Comparison of ENCODE assay signal across 1 cellular context in the genomic region with DNA sequence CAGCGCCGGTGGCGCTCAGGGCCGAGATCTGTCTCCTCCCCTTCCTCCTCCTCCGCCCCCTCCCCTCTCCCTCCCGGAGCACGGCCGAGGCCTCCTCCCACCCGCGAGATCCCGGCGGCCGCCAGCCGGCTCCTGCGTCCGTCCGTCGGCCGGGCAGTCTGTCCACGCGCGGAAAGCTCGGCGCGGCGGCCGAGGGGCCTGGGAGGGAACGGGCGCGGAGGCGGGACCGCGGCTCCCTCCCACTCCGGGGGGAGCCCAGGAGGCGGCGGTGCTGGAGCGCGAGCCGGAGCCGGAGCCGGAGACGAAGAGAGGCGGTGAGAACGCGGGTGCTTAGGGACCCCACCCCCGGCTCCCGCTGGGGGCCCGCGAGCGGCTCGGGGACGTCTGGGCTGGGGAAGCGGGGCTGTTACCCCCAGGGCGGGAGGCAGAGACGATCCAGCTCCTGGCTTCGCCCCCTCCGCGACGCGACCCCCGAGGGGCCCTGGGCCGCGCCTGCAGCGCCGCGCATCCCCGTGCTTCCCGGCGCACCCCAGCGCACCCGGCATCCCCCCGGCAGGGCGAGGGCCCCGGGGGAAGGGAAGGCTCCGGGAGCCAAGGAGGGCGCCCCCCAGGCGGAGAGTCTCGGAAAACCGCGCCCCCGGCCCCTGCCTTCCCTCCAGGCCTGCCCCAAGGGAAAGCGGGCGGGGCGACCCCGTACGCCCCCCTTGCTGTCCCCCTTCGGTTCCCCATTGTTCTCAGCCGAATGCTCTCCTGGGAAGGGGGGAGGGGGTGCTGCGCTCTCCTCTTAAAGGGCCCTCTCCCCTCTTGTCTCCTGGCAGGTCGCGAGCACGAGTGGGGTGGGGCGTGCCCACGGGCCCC.
TF ChIP-seq lines count a peak whose summit lies in the region.

A gene (plus strand): TSS at position 100 of the 858 bp plus-strand sequence. CDS start 1,463 bp downstream, outside the sequence.

TF ChIP-seq in SK-N-SH, 30 proteins besides CTCF, POLR2A, EP300 and RAD21 (continued from another document):
- TF ChIP-seq, protein P1, sequence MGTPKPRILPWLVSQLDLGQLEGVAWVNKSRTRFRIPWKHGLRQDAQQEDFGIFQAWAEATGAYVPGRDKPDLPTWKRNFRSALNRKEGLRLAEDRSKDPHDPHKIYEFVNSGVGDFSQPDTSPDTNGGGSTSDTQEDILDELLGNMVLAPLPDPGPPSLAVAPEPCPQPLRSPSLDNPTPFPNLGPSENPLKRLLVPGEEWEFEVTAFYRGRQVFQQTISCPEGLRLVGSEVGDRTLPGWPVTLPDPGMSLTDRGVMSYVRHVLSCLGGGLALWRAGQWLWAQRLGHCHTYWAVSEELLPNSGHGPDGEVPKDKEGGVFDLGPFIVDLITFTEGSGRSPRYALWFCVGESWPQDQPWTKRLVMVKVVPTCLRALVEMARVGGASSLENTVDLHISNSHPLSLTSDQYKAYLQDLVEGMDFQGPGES (IDR thresholded peaks at IDR 0.05; ENCODE audit: low read depth, low read length), result no peak
TF ChIP-seq in SK-N-SH: peak in this region for 1.
